ENCODE assay signal across 8 cellular contexts in the genomic region with DNA sequence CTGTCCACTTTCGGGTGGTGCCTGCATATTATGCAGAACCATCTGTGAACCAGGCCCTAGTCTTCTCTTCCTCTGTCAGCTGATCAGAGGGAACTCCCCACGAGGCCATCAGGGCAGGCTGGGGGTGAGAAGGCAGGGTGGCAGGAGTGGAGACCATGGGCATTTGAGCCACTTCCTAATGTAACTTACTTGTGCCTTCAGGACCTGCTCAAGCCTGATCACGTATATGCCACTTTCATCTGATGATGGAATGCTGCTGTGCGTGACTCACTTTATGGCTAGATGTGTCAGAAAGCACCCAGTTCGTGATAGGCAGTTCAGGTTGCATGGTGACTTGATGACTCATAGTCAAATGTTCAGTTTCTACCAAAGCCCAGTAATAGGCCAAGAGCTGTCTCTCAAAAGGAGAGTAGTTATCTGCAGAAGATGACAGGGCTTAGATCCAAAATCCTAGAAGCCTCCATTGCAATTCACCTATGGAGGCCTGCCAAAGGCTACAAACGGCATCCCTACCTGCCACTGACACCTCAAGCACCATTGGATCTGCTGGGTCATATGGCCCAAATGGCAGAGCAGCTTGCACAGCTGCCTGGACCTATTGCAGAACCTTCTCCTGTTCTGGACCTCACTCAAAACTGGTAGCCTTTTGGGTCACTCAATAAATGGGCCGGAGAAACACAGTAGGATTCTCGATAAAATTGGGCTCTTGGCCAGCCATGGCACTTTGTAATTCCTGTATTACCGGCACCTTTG.
DNase-seq lines count a peak whose midpoint lies in the region; TF ChIP-seq lines count a peak whose summit lies in the region.
"Not testable (repeated sequence)": the region's sequence is repeated elsewhere in the genome, so short reads cannot be mapped to it uniquely, and the experiment has no call there.

No MANE protein-coding gene starts in this region.

- CTCF ChIA-PET in HEK293 (lab: Yijun Ruan, JAX), result interaction anchor here (0.6 kb wide), 2 partner anchors 113 to 878 kb away, joined by 3 read pairs; no protein-coding TSS in a partner anchor
- CTCF ChIA-PET in activated naive CD4-positive, alpha-beta T cell treated with anti-CD3 and anti-CD28 coated beads for 36 hours (lab: Charles Lee), result not testable (repeated sequence)

- POLR2A ChIA-PET in HEK293 (lab: Yijun Ruan, JAX), result not testable (repeated sequence)

- H3K4me1 ChIP-seq in HEK293 (ENCODE audit: control insufficient read depth, insufficient read depth, low read length), result not testable (repeated sequence)

- not testable (repeated sequence) for H3K9me3 ChIP-seq in HEK293 (ENCODE audit: control insufficient read depth, insufficient read depth, low read depth, low read length)

- intact Hi-C loops in activated naive CD4-positive, alpha-beta T cell treated with anti-CD3 and anti-CD28 coated beads for 36 hours (cut with micrococcal nuclease), result loop anchor here (1.0 kb wide), 3 partner anchors 98 to 652 kb away; no protein-coding TSS in a partner anchor

- H3K36me3 ChIP-seq in HEK293 (ENCODE audit: control insufficient read depth in 2 of 2, insufficient read depth in 1 of 2, low read length in 2 of 2), result not testable (repeated sequence)

- DNase-seq in Ammon's horn (ENCODE audit: low spot score) (peak; percentile 25), NOMO-1 treated with DMSO at 0.1 percent for 48 hours (lab: John Stamatoyannopoulos, UW; ENCODE audit: unreplicated experiment) (peak; percentile 51), epithelial cell of esophagus (ENCODE audit: low read depth) (peak; percentile 97), mucosa of gallbladder (ENCODE audit: low spot score) (peak; percentile 20)
- DNase-seq in activated CD4-positive, alpha-beta T cell treated with anti-CD3 and anti-CD28 coated beads for 24 hours (ENCODE audit: low read depth in 2 of 2), result peak; percentile 28 to 48
- peak; percentile 89 for DNase-seq in activated naive CD4-positive, alpha-beta T cell treated with anti-CD3 and anti-CD28 coated beads for 36 hours
- DNase-seq in stimulated activated CD4-positive, alpha-beta T cell treated with anti-CD3 and anti-CD28 coated beads, TNF-alpha, amount 100 ng/mL, for 48 hours (ENCODE audit: low read depth in 3 of 3), result peak; percentile 33 to 60 (median 51)

- not testable (repeated sequence) for H3K36me3 Mint-ChIP-seq in activated naive CD4-positive, alpha-beta T cell treated with anti-CD3 and anti-CD28 coated beads for 36 hours (ENCODE audit: low read depth)

- peaks cover 62% of the 10 kb centered on the region for H3K4me1 Mint-ChIP-seq in activated naive CD4-positive, alpha-beta T cell treated with anti-CD3 and anti-CD28 coated beads for 36 hours (ENCODE audit: low read depth)

- not testable (repeated sequence) for H3K4me3 Mint-ChIP-seq in activated naive CD4-positive, alpha-beta T cell treated with anti-CD3 and anti-CD28 coated beads for 36 hours

- H3K27ac ChIP-seq in HEK293 (ENCODE audit: extremely low read depth, low read depth, low read length), result not testable (repeated sequence)

- not testable (repeated sequence) for H3K27me3 Mint-ChIP-seq in activated naive CD4-positive, alpha-beta T cell treated with anti-CD3 and anti-CD28 coated beads for 36 hours (ENCODE audit: low read depth)

- not testable (repeated sequence) for TF ChIP-seq CTCF in HEK293 (tag by site-specific recombination; IDR thresholded peaks at IDR 0.05); epithelial cell of esophagus (IDR thresholded peaks at IDR 0.05; ENCODE audit: insufficient read depth, low read depth, low read length, missing control alignments)

- H3K4me3 ChIP-seq in HEK293 (ENCODE audit: low read depth, low read length); epithelial cell of esophagus (ENCODE audit: low read length): not testable (repeated sequence)

- H3K27ac Mint-ChIP-seq in activated naive CD4-positive, alpha-beta T cell treated with anti-CD3 and anti-CD28 coated beads for 36 hours, result peak overlapping the region; percentile 59

- H3K9me3 Mint-ChIP-seq in activated naive CD4-positive, alpha-beta T cell treated with anti-CD3 and anti-CD28 coated beads for 36 hours, result not testable (repeated sequence)

TF ChIP-seq in HEK293, 187 proteins besides CTCF, POLR2A, EP300 and RAD21 (continues in another document):
- peak; percentile 22; the same call in 1 of the 2 replicates for TF ChIP-seq OSR2 (tag by site-specific recombination; IDR thresholded peaks at IDR 0.05)
- 0 out of 2 replicates have a peak, but pooled peaks have one; percentile 16 for TF ChIP-seq KLF8 (tag by site-specific recombination; IDR thresholded peaks at IDR 0.05)
- peak; percentile 52; the same call in 1 of the 2 replicates for TF ChIP-seq ZEB2 (tag by site-specific recombination; IDR thresholded peaks at IDR 0.05)
- TF ChIP-seq ZNF660 (tag by site-specific recombination; IDR thresholded peaks at IDR 0.05), result peak; percentile 60; the same call in 1 of the 2 replicates
- TF ChIP-seq, protein P1, sequence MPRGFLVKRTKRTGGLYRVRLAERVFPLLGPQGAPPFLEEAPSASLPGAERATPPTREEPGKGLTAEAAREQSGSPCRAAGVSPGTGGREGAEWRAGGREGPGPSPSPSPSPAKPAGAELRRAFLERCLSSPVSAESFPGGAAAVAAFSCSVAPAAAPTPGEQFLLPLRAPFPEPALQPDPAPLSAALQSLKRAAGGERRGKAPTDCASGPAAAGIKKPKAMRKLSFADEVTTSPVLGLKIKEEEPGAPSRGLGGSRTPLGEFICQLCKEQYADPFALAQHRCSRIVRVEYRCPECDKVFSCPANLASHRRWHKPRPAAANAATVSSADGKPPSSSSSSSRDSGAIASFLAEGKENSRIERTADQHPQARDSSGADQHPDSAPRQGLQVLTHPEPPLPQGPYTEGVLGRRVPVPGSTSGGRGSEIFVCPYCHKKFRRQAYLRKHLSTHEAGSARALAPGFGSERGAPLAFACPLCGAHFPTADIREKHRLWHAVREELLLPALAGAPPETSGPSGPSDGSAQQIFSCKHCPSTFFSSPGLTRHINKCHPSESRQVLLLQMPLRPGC (tag by site-specific recombination; IDR thresholded peaks at IDR 0.05), result peak; percentile 88
- TF ChIP-seq PRDM1 (tag by site-specific recombination; IDR thresholded peaks at IDR 0.05), result peak; percentile 44; the same call in 1 of the 2 replicates
- peak; percentile 94 for TF ChIP-seq ZNF629 (tag by site-specific recombination; IDR thresholded peaks at IDR 0.05)
- TF ChIP-seq, protein P2, sequence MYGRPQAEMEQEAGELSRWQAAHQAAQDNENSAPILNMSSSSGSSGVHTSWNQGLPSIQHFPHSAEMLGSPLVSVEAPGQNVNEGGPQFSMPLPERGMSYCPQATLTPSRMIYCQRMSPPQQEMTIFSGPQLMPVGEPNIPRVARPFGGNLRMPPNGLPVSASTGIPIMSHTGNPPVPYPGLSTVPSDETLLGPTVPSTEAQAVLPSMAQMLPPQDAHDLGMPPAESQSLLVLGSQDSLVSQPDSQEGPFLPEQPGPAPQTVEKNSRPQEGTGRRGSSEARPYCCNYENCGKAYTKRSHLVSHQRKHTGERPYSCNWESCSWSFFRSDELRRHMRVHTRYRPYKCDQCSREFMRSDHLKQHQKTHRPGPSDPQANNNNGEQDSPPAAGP (tag by site-specific recombination; IDR thresholded peaks at IDR 0.05), result 0 out of 2 replicates have a peak, but pooled peaks have one; percentile 33
- TF ChIP-seq ZNF366 (tag by site-specific recombination; conservative IDR thresholded peaks at IDR 0.05), result peak; percentile 73
- peak; percentile 85 for TF ChIP-seq SP7 (tag by site-specific recombination; IDR thresholded peaks at IDR 0.05)
- TF ChIP-seq, protein P3, sequence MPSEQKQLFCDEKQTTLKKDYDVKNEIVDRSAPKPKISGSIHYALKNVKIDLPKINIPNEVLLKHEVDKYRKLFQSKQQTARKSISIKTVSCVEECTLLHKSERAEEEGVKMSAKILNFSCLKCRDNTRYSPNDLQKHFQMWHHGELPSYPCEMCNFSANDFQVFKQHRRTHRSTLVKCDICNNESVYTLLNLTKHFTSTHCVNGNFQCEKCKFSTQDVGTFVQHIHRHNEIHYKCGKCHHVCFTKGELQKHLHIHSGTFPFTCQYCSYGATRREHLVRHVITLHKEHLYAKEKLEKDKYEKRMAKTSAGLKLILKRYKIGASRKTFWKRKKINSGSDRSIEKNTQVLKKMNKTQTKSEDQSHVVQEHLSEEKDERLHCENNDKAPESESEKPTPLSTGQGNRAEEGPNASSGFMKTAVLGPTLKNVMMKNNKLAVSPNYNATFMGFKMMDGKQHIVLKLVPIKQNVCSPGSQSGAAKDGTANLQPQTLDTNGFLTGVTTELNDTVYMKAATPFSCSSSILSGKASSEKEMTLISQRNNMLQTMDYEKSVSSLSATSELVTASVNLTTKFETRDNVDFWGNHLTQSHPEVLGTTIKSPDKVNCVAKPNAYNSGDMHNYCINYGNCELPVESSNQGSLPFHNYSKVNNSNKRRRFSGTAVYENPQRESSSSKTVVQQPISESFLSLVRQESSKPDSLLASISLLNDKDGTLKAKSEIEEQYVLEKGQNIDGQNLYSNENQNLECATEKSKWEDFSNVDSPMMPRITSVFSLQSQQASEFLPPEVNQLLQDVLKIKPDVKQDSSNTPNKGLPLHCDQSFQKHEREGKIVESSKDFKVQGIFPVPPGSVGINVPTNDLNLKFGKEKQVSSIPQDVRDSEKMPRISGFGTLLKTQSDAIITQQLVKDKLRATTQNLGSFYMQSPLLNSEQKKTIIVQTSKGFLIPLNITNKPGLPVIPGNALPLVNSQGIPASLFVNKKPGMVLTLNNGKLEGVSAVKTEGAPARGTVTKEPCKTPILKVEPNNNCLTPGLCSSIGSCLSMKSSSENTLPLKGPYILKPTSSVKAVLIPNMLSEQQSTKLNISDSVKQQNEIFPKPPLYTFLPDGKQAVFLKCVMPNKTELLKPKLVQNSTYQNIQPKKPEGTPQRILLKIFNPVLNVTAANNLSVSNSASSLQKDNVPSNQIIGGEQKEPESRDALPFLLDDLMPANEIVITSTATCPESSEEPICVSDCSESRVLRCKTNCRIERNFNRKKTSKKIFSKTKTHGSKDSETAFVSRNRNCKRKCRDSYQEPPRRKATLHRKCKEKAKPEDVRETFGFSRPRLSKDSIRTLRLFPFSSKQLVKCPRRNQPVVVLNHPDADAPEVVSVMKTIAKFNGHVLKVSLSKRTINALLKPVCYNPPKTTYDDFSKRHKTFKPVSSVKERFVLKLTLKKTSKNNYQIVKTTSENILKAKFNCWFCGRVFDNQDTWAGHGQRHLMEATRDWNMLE (tag by site-specific recombination; conservative IDR thresholded peaks at IDR 0.05; ENCODE audit: low read depth), result peak; percentile 49
- TF ChIP-seq ZNF10 (tag by site-specific recombination; IDR thresholded peaks at IDR 0.05), result peak; percentile 90
- 0 out of 2 replicates have a peak, but pooled peaks have one; percentile 10 for TF ChIP-seq SP2 (tag by site-specific recombination; IDR thresholded peaks at IDR 0.05)

Comparison
In these comparisons a context has a peak if more than half of its experiments do, and no peak if none do; other contexts are left out.
1. DNase-seq: peak in every context shown above with its lines; median percentile 97 in epithelial cell of esophagus; 89 in activated naive CD4-positive, alpha-beta T cell treated with anti-CD3 and anti-CD28 coated beads for 36 hours; 51 in NOMO-1 treated with DMSO at 0.1 percent for 48 hours; 51 in stimulated activated CD4-positive, alpha-beta T cell treated with anti-CD3 and anti-CD28 coated beads, TNF-alpha, amount 100 ng/mL, for 48 hours; 38 in activated CD4-positive, alpha-beta T cell treated with anti-CD3 and anti-CD28 coated beads for 24 hours; 25 in Ammon's horn; 20 in mucosa of gallbladder.